In genomic region chr12:96344124-96344695, GRCh38 we compare ENCODE assay signal across 18 cellular contexts. TPM values are rescaled to one million over a fixed set of nuclear protein-coding genes. Genes with fewer than 3 reads are reported as not detected.
DNase-seq lines count a peak whose midpoint lies in the region; ATAC-seq and TF ChIP-seq lines count a peak whose summit lies in the region.
"Had no signal": no experiment of that assay in that cellular context is flagged by ENCODE, and none has a peak within 500 bp of the region (broad histone marks: within the 10 kb centered on the region; RNA-seq: fewer than 3 reads in every experiment).

No MANE protein-coding gene starts in this region.

- H3K4me1 Mint-ChIP-seq in activated naive CD8-positive, alpha-beta T cell (ENCODE audit: low read depth) = peaks cover 57% of the 10 kb centered on the region
- H3K4me1 Mint-ChIP-seq in activated naive CD8-positive, alpha-beta T cell treated with anti-CD3 and anti-CD28 coated beads, Interleukin-2, amount 50 U/mL, for 24 hours = peaks cover 57% of the 10 kb centered on the region
- peaks cover 63% of the 10 kb centered on the region for H3K4me1 Mint-ChIP-seq in central memory CD8-positive, alpha-beta T cell
- H3K4me1 Mint-ChIP-seq in stimulated activated memory B cell treated with anti-CD40 and anti-IgM and Interleukin-4, amounts not matched to agents 10 μg/mL and 1 μg/mL and 100 μg/mL, for 72 hours = peaks cover 48% of the 10 kb centered on the region

- peak overlapping the region; percentile 48 for H3K4me2 ChIP-seq in Loucy (ENCODE audit: low read depth, low read length, poor library complexity, severe bottlenecking)

- no peak for ATAC-seq in activated naive CD8-positive, alpha-beta T cell treated with anti-CD3 and anti-CD28 coated beads, Interleukin-2, amount 50 U/mL, for 24 hours
- no peak for ATAC-seq in central memory CD8-positive, alpha-beta T cell (replicated peaks; ENCODE audit: extremely low read depth, poor library complexity, severe bottlenecking)
- ATAC-seq in stimulated activated memory B cell treated with anti-CD40 and anti-IgM and Interleukin-4, amounts not matched to agents 10 μg/mL and 1 μg/mL and 100 μg/mL, for 72 hours = no peak
- ATAC-seq in HG02763 (IDR thresholded peaks at IDR 0.05; ENCODE audit: unreplicated experiment) (no peak), heart left ventricle (no peak)
- ATAC-seq: Panc1, Right ventricle myocardium inferior had no signal

- H3K27me3 ChIP-seq in Loucy (ENCODE audit: insufficient read depth, low read length, poor library complexity, severe bottlenecking) (no peaks in the 10 kb centered on the region), heart left ventricle (no peaks in the 10 kb centered on the region)

- no peaks in the 10 kb centered on the region for H3K9me2 ChIP-seq in Loucy (replicated peaks; ENCODE audit: low read depth, low read length)

- H3K27me3 Mint-ChIP-seq in activated naive CD8-positive, alpha-beta T cell = no peaks in the 10 kb centered on the region
- H3K27me3 Mint-ChIP-seq in activated naive CD8-positive, alpha-beta T cell treated with anti-CD3 and anti-CD28 coated beads, Interleukin-2, amount 50 U/mL, for 24 hours = no peaks in the 10 kb centered on the region
- H3K27me3 Mint-ChIP-seq in central memory CD8-positive, alpha-beta T cell = no peaks in the 10 kb centered on the region
- no peaks in the 10 kb centered on the region for H3K27me3 Mint-ChIP-seq in stimulated activated memory B cell treated with anti-CD40 and anti-IgM and Interleukin-4, amounts not matched to agents 10 μg/mL and 1 μg/mL and 100 μg/mL, for 72 hours

- H3K9me3 Mint-ChIP-seq in activated naive CD8-positive, alpha-beta T cell (ENCODE audit: low read depth) = peaks cover 17% of the 10 kb centered on the region
- peaks cover 30% of the 10 kb centered on the region for H3K9me3 Mint-ChIP-seq in activated naive CD8-positive, alpha-beta T cell treated with anti-CD3 and anti-CD28 coated beads, Interleukin-2, amount 50 U/mL, for 24 hours
- peaks cover 12% of the 10 kb centered on the region for H3K9me3 Mint-ChIP-seq in central memory CD8-positive, alpha-beta T cell
- H3K9me3 Mint-ChIP-seq in stimulated activated memory B cell treated with anti-CD40 and anti-IgM and Interleukin-4, amounts not matched to agents 10 μg/mL and 1 μg/mL and 100 μg/mL, for 72 hours = peaks cover 2% of the 10 kb centered on the region

- H3K9me3 ChIP-seq in Loucy (ENCODE audit: insufficient read depth, low read depth, low read length) = peaks cover 10% of the 10 kb centered on the region
- peaks cover 0 to 39% (median 18%) of the 10 kb centered on the region in 12 donors for H3K9me3 ChIP-seq in heart left ventricle

- H3K4me3 Mint-ChIP-seq in activated naive CD8-positive, alpha-beta T cell = peak overlapping the region; percentile 1
- no peak overlapping the region for H3K4me3 Mint-ChIP-seq in activated naive CD8-positive, alpha-beta T cell treated with anti-CD3 and anti-CD28 coated beads, Interleukin-2, amount 50 U/mL, for 24 hours
- H3K4me3 Mint-ChIP-seq in central memory CD8-positive, alpha-beta T cell = peak overlapping the region; percentile 60
- no peak overlapping the region for H3K4me3 Mint-ChIP-seq in stimulated activated memory B cell treated with anti-CD40 and anti-IgM and Interleukin-4, amounts not matched to agents 10 μg/mL and 1 μg/mL and 100 μg/mL, for 72 hours
- H3K4me3 Mint-ChIP-seq: H9 had no signal

- no peak for DNase-seq in activated naive CD8-positive, alpha-beta T cell treated with anti-CD3 and anti-CD28 coated beads, Interleukin-2, amount 50 U/mL, for 24 hours
- DNase-seq in central memory CD8-positive, alpha-beta T cell (ENCODE audit: low spot score in 2 of 2) = no peak
- DNase-seq in NCI-H524 (lab: John Stamatoyannopoulos, UW) = no peak
- no peak for DNase-seq in heart left ventricle
- DNase-seq: C1 segment of cervical spinal cord, H9, NCI-H1048, NCI-H1436 treated with DMSO at 0.1 percent for 48 hours, NCI-H2081 treated with DMSO at 0.1 percent for 48 hours, NCI-H510A treated with DMSO at 0.1 percent for 48 hours had no signal

- H3K36me3 Mint-ChIP-seq in activated naive CD8-positive, alpha-beta T cell = peaks cover 22% of the 10 kb centered on the region
- H3K36me3 Mint-ChIP-seq in activated naive CD8-positive, alpha-beta T cell treated with anti-CD3 and anti-CD28 coated beads, Interleukin-2, amount 50 U/mL, for 24 hours (ENCODE audit: low read depth) = peaks cover 33% of the 10 kb centered on the region
- H3K36me3 Mint-ChIP-seq in central memory CD8-positive, alpha-beta T cell (ENCODE audit: insufficient read depth) = peaks cover 30% of the 10 kb centered on the region
- peaks cover 40% of the 10 kb centered on the region for H3K36me3 Mint-ChIP-seq in stimulated activated memory B cell treated with anti-CD40 and anti-IgM and Interleukin-4, amounts not matched to agents 10 μg/mL and 1 μg/mL and 100 μg/mL, for 72 hours

- H3K9ac ChIP-seq in Loucy (ENCODE audit: low read depth, low read length, poor library complexity, severe bottlenecking) = no peak overlapping the region

- no peak for TF ChIP-seq POLR2A in heart left ventricle (IDR thresholded peaks at IDR 0.05)

- peaks cover 49% of the 10 kb centered on the region for H4K20me1 ChIP-seq in Loucy (ENCODE audit: insufficient read depth, low read length, poor library complexity, severe bottlenecking)

- peaks cover 6% of the 10 kb centered on the region; the same call in 1 of the 2 replicates for H3F3A ChIP-seq in Loucy (ENCODE audit: low read depth)

- no peak overlapping the region for H2AFZ ChIP-seq in Loucy (ENCODE audit: low read length)

- peaks cover 32% of the 10 kb centered on the region for H3K4me1 ChIP-seq in Loucy (ENCODE audit: insufficient read depth, low read length, poor library complexity, severe bottlenecking)
- H3K4me1 ChIP-seq in heart left ventricle = peaks cover 0 to 36% (median 5%) of the 10 kb centered on the region in 12 donors

- H3K36me3 ChIP-seq in Loucy (ENCODE audit: insufficient read depth, low read length) (peaks cover 6% of the 10 kb centered on the region), heart left ventricle (peaks cover 0 to 9% (median 0%) of the 10 kb centered on the region in 9 donors)

- WGBS in heart left ventricle, 4 donors = 66 to 98% (median 80%) methylated on average over 3 of the region's 3 CpGs

- no peak for TF ChIP-seq CTCF in Loucy (conservative IDR thresholded peaks at IDR 0.05; ENCODE audit: low read length)
- no peak for TF ChIP-seq CTCF in heart left ventricle (IDR thresholded peaks at IDR 0.05)

- H3K4me3 ChIP-seq in Loucy (ENCODE audit: low read length, poor library complexity, severe bottlenecking) (no peak overlapping the region), heart left ventricle (no peak overlapping the region)
- H3K4me3 ChIP-seq: SK-N-MC had no signal

- H3K79me2 ChIP-seq in Loucy (ENCODE audit: insufficient read depth, low read length) = peaks cover 84% of the 10 kb centered on the region

- no peak overlapping the region for H3K27ac ChIP-seq in heart left ventricle
- H3K27ac ChIP-seq: HL-60, SK-N-MC had no signal

- intact Hi-C loops in heart left ventricle (cut with DNase I) = loop anchor here in 2 of 10 donors (10.0 kb wide), 1 partner anchor 51 kb away; no protein-coding TSS in a partner anchor

- H3K27ac Mint-ChIP-seq in activated naive CD8-positive, alpha-beta T cell = no peak overlapping the region
- no peak overlapping the region for H3K27ac Mint-ChIP-seq in activated naive CD8-positive, alpha-beta T cell treated with anti-CD3 and anti-CD28 coated beads, Interleukin-2, amount 50 U/mL, for 24 hours
- H3K27ac Mint-ChIP-seq in central memory CD8-positive, alpha-beta T cell (ENCODE audit: low read depth) = peak overlapping the region; percentile 76
- peak overlapping the region; percentile 17 for H3K27ac Mint-ChIP-seq in stimulated activated memory B cell treated with anti-CD40 and anti-IgM and Interleukin-4, amounts not matched to agents 10 μg/mL and 1 μg/mL and 100 μg/mL, for 72 hours
- H3K27ac Mint-ChIP-seq: H9 had no signal

RNA-seq across cellular contexts. Expression of gene CDK17, which starts 56.0 kb away (rescaled TPM):
- total RNA-seq in heart left ventricle = 10 to 100 TPM; 14.3 to 31.7 (median 23.1) TPM
- 10 to 100 TPM in 1 of 2 donors, 1 to 10 TPM in 1; 6.7 to 14.5 TPM for polyA plus RNA-seq in heart left ventricle

Comparison
In these comparisons a context has a peak if more than half of its experiments do, and no peak if none do; other contexts are left out.
1. H3K4me3 Mint-ChIP-seq: peak in activated naive CD8-positive, alpha-beta T cell (single experiment) and central memory CD8-positive, alpha-beta T cell (single experiment); none in activated naive CD8-positive, alpha-beta T cell treated with anti-CD3 and anti-CD28 coated beads, Interleukin-2, amount 50 U/mL, for 24 hours (single experiment) and stimulated activated memory B cell treated with anti-CD40 and anti-IgM and Interleukin-4, amounts not matched to agents 10 μg/mL and 1 μg/mL and 100 μg/mL, for 72 hours (single experiment).
2. H3K27ac Mint-ChIP-seq: peak in central memory CD8-positive, alpha-beta T cell (single experiment) and stimulated activated memory B cell treated with anti-CD40 and anti-IgM and Interleukin-4, amounts not matched to agents 10 μg/mL and 1 μg/mL and 100 μg/mL, for 72 hours (single experiment); none in activated naive CD8-positive, alpha-beta T cell (single experiment) and activated naive CD8-positive, alpha-beta T cell treated with anti-CD3 and anti-CD28 coated beads, Interleukin-2, amount 50 U/mL, for 24 hours (single experiment).